8 cellular contexts compared by ENCODE assay signal in the genomic region with DNA sequence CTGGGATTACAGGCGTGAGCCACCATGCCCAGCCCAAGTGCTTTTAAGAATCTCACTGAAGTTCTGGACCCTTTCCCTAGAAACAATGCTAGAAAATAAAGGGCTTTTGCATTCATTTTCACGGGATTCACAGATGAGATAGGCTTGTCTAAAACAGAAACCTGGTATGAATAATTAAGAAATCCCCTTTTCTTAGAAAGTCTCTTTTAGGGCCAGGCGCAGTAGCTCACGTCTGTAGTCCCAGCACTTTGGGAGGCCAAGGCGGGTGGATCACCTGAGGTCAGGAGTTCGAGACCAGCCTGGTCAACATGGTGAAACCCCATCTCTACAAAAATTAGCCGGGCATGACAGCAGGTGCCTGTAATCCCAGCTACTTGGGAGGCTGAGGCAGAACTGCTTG. TPM values are rescaled to one million over a fixed set of nuclear protein-coding genes. Genes with fewer than 3 reads are reported as not detected.
DNase-seq lines count a peak whose midpoint lies in the region; ATAC-seq and TF ChIP-seq lines count a peak whose summit lies in the region.
"Not testable (repeated sequence)": the region's sequence is repeated elsewhere in the genome, so short reads cannot be mapped to it uniquely, and the experiment has no call there.
"Had no signal": no experiment of that assay in that cellular context is flagged by ENCODE, and none has a peak within 500 bp of the region (broad histone marks: within the 10 kb centered on the region; RNA-seq: fewer than 3 reads in every experiment).

No MANE protein-coding gene starts in this region.

- not testable (repeated sequence) for H3K4me3 ChIP-seq in GM23338; RWPE2 (ENCODE audit: severe bottlenecking)

- peak overlapping the region; percentile 59; the same call in 1 of the 2 replicates for H3K27ac ChIP-seq in GM23338 (ENCODE audit: low read depth)
- H3K27ac ChIP-seq in RWPE2 (ENCODE audit: poor library complexity, severe bottlenecking) = not testable (repeated sequence)

- H2AFZ ChIP-seq in GM23338 = not testable (repeated sequence)

- H3K27ac Mint-ChIP-seq in GM23338 = not testable (repeated sequence)
- H3K27ac Mint-ChIP-seq in activated naive CD4-positive, alpha-beta T cell treated with anti-CD3 and anti-CD28 coated beads, Interleukin-2, amount 50 U/mL, for 72 hours = peak overlapping the region in 1 of 2 donors; percentile 41

- not testable (repeated sequence) for TF ChIP-seq CTCF in GM10266 (IDR thresholded peaks at IDR 0.05; ENCODE audit: control insufficient read depth, insufficient read depth, low read depth, missing control alignments); GM23338 (conservative IDR thresholded peaks at IDR 0.05; ENCODE audit: low read depth in 2 of 2); RWPE2 (IDR thresholded peaks at IDR 0.05; ENCODE audit: poor library complexity, severe bottlenecking)

- not testable (repeated sequence) for H3K4me1 ChIP-seq in GM23338 (ENCODE audit: insufficient read depth); RWPE2 (ENCODE audit: insufficient read depth, poor library complexity, severe bottlenecking)

- peaks cover 86% of the 10 kb centered on the region for H3K36me3 Mint-ChIP-seq in GM23338 (ENCODE audit: low read depth)
- H3K36me3 Mint-ChIP-seq in activated naive CD4-positive, alpha-beta T cell treated with anti-CD3 and anti-CD28 coated beads, Interleukin-2, amount 50 U/mL, for 72 hours = peaks cover 11 to 29% of the 10 kb centered on the region in 2 donors

- H3K79me2 ChIP-seq in GM23338 (replicated peaks; ENCODE audit: insufficient read depth) = not testable (repeated sequence)

- H3K9me2 ChIP-seq in GM23338 (ENCODE audit: insufficient read depth) = not testable (repeated sequence)

- not testable (repeated sequence) for H4K20me1 ChIP-seq in GM23338 (replicated peaks; ENCODE audit: insufficient read depth)

- not testable (repeated sequence) for H3K4me3 Mint-ChIP-seq in GM23338

- H3K27me3 ChIP-seq in GM23338 (ENCODE audit: insufficient read depth); RWPE2 (ENCODE audit: insufficient read depth, poor library complexity, severe bottlenecking): not testable (repeated sequence)

- H3F3A ChIP-seq in GM23338 (replicated peaks; ENCODE audit: low read depth) = not testable (repeated sequence)

- not testable (repeated sequence) for H3K4me1 Mint-ChIP-seq in GM23338

- peak; percentile 56 for DNase-seq in GM10266 (ENCODE audit: extremely low spot score)
- not testable (repeated sequence) for DNase-seq in GM23338 (ENCODE audit: low spot score); activated naive CD4-positive, alpha-beta T cell treated with anti-CD3 and anti-CD28 coated beads, Interleukin-2, amount 50 U/mL, for 72 hours (ENCODE audit: low spot score in 2 of 2)
- DNase-seq in RWPE2 (ENCODE audit: low spot score) = peak; percentile 0
- DNase-seq in activated CD8-positive, alpha-beta memory T cell treated with anti-CD3 and anti-CD28 coated beads, Interleukin-2, amount 50 U/mL, for 48 hours = peak; percentile 42
- DNase-seq in sciatic nerve (ENCODE audit: low spot score) = peak; percentile 7

- H3K36me3 ChIP-seq in GM23338 (ENCODE audit: insufficient read depth) (peaks cover 60% of the 10 kb centered on the region), RWPE2 (ENCODE audit: low read depth) (peaks cover 88% of the 10 kb centered on the region)

- not testable (repeated sequence) for H3K27me3 Mint-ChIP-seq in GM23338 (ENCODE audit: insufficient read depth, low read depth, poor library complexity)

- not testable (repeated sequence) for H3K9me3 ChIP-seq in RWPE2 (ENCODE audit: severe bottlenecking)

- not testable (repeated sequence) for ATAC-seq in GM23338; RWPE2 (ENCODE audit: low read depth); sciatic nerve
- ATAC-seq in activated naive CD4-positive, alpha-beta T cell treated with anti-CD3 and anti-CD28 coated beads, Interleukin-2, amount 50 U/mL, for 72 hours = peak; percentile 34 to 64

- not testable (repeated sequence) for H3K9me3 Mint-ChIP-seq in GM23338; activated naive CD4-positive, alpha-beta T cell treated with anti-CD3 and anti-CD28 coated beads, Interleukin-2, amount 50 U/mL, for 72 hours

- not testable (repeated sequence) for H3K4me2 ChIP-seq in GM23338

- intact Hi-C loops in sciatic nerve (cut with DNase I) = not testable (repeated sequence)

RNA-seq across cellular contexts. Expression of gene SRM, which starts 13.6 kb away (rescaled TPM):
- total RNA-seq in GM23338 (2014; rRNA removed; shearing (Covaris generic)) = 144 and 170 TPM in 2 replicates
- polyA plus RNA-seq in GM23338 (2016; fragmentation: Nextera tagmentation; extraction: Ambion mirVana) = 253 and 313 TPM in 2 replicates
- total RNA-seq in activated naive CD4-positive, alpha-beta T cell treated with anti-CD3 and anti-CD28 coated beads, Interleukin-2, amount 50 U/mL, for 72 hours = 100 to 1,000 TPM; 107 to 148 TPM
- 75.3 TPM for total RNA-seq in sciatic nerve

RNA-seq across cellular contexts. Expression of gene EXOSC10, which starts 26.3 kb away (rescaled TPM):
- total RNA-seq in GM23338 (2014; rRNA removed; shearing (Covaris generic)) = 59.5 and 72.9 TPM in 2 replicates
- 39.3 and 55.5 TPM in 2 replicates for polyA plus RNA-seq in GM23338 (2016; fragmentation: Nextera tagmentation; extraction: Ambion mirVana)
- total RNA-seq in activated naive CD4-positive, alpha-beta T cell treated with anti-CD3 and anti-CD28 coated beads, Interleukin-2, amount 50 U/mL, for 72 hours = 10 to 100 TPM; 81.1 to 83.3 TPM
- total RNA-seq in sciatic nerve = 81.8 TPM

RNA-seq across cellular contexts. Expression of gene MASP2, which starts 26.4 kb away (rescaled TPM):
- total RNA-seq in GM23338 (2014; rRNA removed; shearing (Covaris generic)) = 0.31 and 1.5 TPM in 2 replicates
- polyA plus RNA-seq in GM23338 (2016; fragmentation: Nextera tagmentation; extraction: Ambion mirVana) = 0.71 and 0.78 TPM in 2 replicates
- total RNA-seq in activated naive CD4-positive, alpha-beta T cell treated with anti-CD3 and anti-CD28 coated beads, Interleukin-2, amount 50 U/mL, for 72 hours = under 1 TPM in 1 of 2 donors, not detected in 1; 0.21 TPM
- not detected for total RNA-seq in sciatic nerve
- polyA plus RNA-seq: AG04450, CD14-positive monocyte had no signal
